In the genomic region with DNA sequence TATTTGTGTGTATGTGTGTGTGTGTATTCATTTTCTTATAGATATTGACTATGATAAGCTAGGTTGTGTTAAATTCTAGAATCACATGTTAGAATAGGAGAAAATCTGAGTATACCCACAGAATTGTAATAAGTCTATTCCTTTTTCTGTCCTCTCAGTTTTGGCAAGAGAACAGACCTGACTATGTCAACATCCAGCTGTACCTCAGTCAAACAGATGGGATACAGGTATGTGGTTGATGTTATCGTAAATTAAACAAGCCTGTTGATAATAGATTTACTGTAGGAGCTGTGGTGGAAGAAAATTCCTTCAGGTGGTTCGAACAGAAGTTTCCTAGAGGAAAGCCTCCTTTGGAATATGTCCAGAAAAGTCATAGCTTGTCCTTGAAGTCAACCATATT, we compare ENCODE assay signal across 5 cellular contexts.
DNase-seq lines count a peak whose midpoint lies in the region; ATAC-seq, FAIRE-seq and TF ChIP-seq lines count a peak whose summit lies in the region.
"Not testable (repeated sequence)": the region's sequence is repeated elsewhere in the genome, so short reads cannot be mapped to it uniquely, and the experiment has no call there.

No MANE protein-coding gene starts in this region.

- not testable (repeated sequence) for H3K9me3 ChIP-seq in kidney (ENCODE audit: control insufficient read depth in 1 of 2, low read length in 2 of 2); right lobe of liver

- H3K9ac ChIP-seq in kidney (ENCODE audit: low read length in 2 of 2): not testable (repeated sequence)

- not testable (repeated sequence) for TF ChIP-seq POLR2A in right lobe of liver (IDR thresholded peaks at IDR 0.05)

- 16% methylated on average over 2 of the region's 2 CpGs for WGBS in right lobe of liver (ENCODE audit: insufficient coverage, low coverage, low lambda C conversion rate, missing lambda C conversion rate)

- peak; percentile 24 for FAIRE-seq in frontal cortex (lab: Jason Lieb, UNC)
- FAIRE-seq in kidney (lab: Jason Lieb, UNC): peak; percentile 61
- peak; percentile 70 for FAIRE-seq in urothelium cell line (lab: Jason Lieb, UNC)

- ATAC-seq in right lobe of liver: peak; percentile 64 to 83 (median 76)

- not testable (repeated sequence) for H3K27me3 ChIP-seq in right lobe of liver

- peak; percentile 67 for DNase-seq in LNCaP clone FGC (ENCODE audit: low read depth)
- DNase-seq in frontal cortex (ENCODE audit: low spot score in 2 of 2); kidney; right lobe of liver; urothelium cell line (ENCODE audit: low spot score): not testable (repeated sequence)

- intact Hi-C loops in kidney (cut with DNase I); right lobe of liver (cut with DNase I): not testable (repeated sequence)

- H3K4me3 ChIP-seq in LNCaP clone FGC (ENCODE audit: low read depth, low read length); kidney (ENCODE audit: low read length in 2 of 2); right lobe of liver: not testable (repeated sequence)

- not testable (repeated sequence) for TF ChIP-seq CTCF in LNCaP clone FGC (IDR thresholded peaks at IDR 0.05; ENCODE audit: control insufficient read depth, extremely low read depth, insufficient read depth); kidney (IDR thresholded peaks at IDR 0.05; ENCODE audit: borderline replicate concordance, extremely low read depth, insufficient read depth); right lobe of liver (IDR thresholded peaks at IDR 0.05)

- not testable (repeated sequence) for H3K36me3 ChIP-seq in kidney (ENCODE audit: control insufficient read depth in 1 of 2, insufficient read depth in 2 of 2, low read length in 2 of 2); right lobe of liver

- H3K4me1 ChIP-seq in kidney (ENCODE audit: control insufficient read depth in 1 of 2, insufficient read depth in 1 of 2, low read depth in 1 of 2, low read length in 2 of 2); right lobe of liver: not testable (repeated sequence)

- H3K27ac ChIP-seq in kidney (ENCODE audit: low read depth in 2 of 2, low read length in 2 of 2); right lobe of liver: not testable (repeated sequence)
